8 cellular contexts compared by ENCODE assay signal in the genomic region with DNA sequence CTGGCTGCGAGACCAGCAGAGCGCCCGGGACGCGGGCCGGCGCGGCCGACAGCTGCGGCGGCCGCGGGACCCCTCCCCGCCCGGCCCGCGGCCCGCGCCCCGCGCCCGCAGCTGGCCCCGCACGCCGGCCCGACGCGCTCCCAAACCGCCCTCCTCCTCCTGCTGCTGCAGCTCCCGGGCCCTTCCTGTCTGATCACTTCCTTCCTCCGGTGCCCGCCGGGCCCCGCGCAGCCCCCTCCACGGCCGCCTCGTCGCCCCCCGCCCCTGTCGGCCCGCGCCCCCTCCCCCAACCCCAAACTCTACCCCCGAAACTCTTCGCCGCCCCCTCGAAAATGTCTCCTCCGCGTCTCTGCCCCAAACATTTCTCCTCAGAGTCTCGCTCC. TPM values are rescaled to one million over a fixed set of nuclear protein-coding genes. Genes with fewer than 3 reads are reported as not detected.
A peak's percentile ranks its signal among the peaks of the same experiment; 100 is the strongest.
DNase-seq lines count a peak whose midpoint lies in the region; ATAC-seq and TF ChIP-seq lines count a peak whose summit lies in the region.

No MANE protein-coding gene starts in this region.

- H3K27me3 ChIP-seq in Peyer's patch: no peaks in the 10 kb centered on the region
- no peaks in the 10 kb centered on the region for H3K27me3 ChIP-seq in layer of hippocampus (ENCODE audit: control insufficient read depth, insufficient read depth, low read length)

- H3K36me3 ChIP-seq in Peyer's patch: no peaks in the 10 kb centered on the region

- no peaks in the 10 kb centered on the region for H3K9me3 ChIP-seq in Peyer's patch

- intact Hi-C loops in activated CD4-positive, alpha-beta T cell treated with anti-CD3 and anti-CD28 coated beads for 36 hours (cut with DNase I, micrococcal nuclease): loop anchor here (1.0 to 5.0 kb wide), 9 partner anchors 20 to 632 kb away; a partner anchor contains a TSS

- peaks cover 0 to 34% (median 0%) of the 10 kb centered on the region in 4 donors for H3K4me1 ChIP-seq in Peyer's patch

- peak overlapping the region; percentile 86 for H3K27ac Mint-ChIP-seq in activated CD4-positive, alpha-beta T cell treated with anti-CD3 and anti-CD28 coated beads for 36 hours
- H3K27ac Mint-ChIP-seq in brain: peak overlapping the region; percentile 93 to 98 (median 96)
- peak overlapping the region; percentile 85 for H3K27ac Mint-ChIP-seq in stimulated activated memory B cell treated with anti-CD40 and anti-IgM and Interleukin-4, amounts not matched to agents 10 μg/mL and 1 μg/mL and 100 μg/mL, for 72 hours

- POLR2A ChIA-PET in activated CD4-positive, alpha-beta T cell treated with anti-CD3 and anti-CD28 coated beads for 36 hours (lab: Charles Lee): interaction anchor here (1.0 kb wide), 2 partner anchors 49 to 65 kb away, joined by 4 read pairs; no protein-coding TSS in a partner anchor

- H3K4me1 Mint-ChIP-seq in activated CD4-positive, alpha-beta T cell treated with anti-CD3 and anti-CD28 coated beads for 36 hours: peaks cover 27% of the 10 kb centered on the region
- H3K4me1 Mint-ChIP-seq in brain: peaks cover 52% of the 10 kb centered on the region
- H3K4me1 Mint-ChIP-seq in stimulated activated memory B cell treated with anti-CD40 and anti-IgM and Interleukin-4, amounts not matched to agents 10 μg/mL and 1 μg/mL and 100 μg/mL, for 72 hours: peaks cover 29% of the 10 kb centered on the region

- no peak for TF ChIP-seq CTCF in Peyer's patch (IDR thresholded peaks at IDR 0.05)
- TF ChIP-seq CTCF in brain (conservative IDR thresholded peaks at IDR 0.05): no peak

- H3K4me3 Mint-ChIP-seq in activated CD4-positive, alpha-beta T cell treated with anti-CD3 and anti-CD28 coated beads for 36 hours: peak overlapping the region; percentile 97
- peak overlapping the region; percentile 99 to 100 (median 100) for H3K4me3 Mint-ChIP-seq in brain
- H3K4me3 Mint-ChIP-seq in stimulated activated memory B cell treated with anti-CD40 and anti-IgM and Interleukin-4, amounts not matched to agents 10 μg/mL and 1 μg/mL and 100 μg/mL, for 72 hours: peak overlapping the region; percentile 99

- H3K36me3 Mint-ChIP-seq in activated CD4-positive, alpha-beta T cell treated with anti-CD3 and anti-CD28 coated beads for 36 hours (ENCODE audit: low read depth): no peaks in the 10 kb centered on the region
- no peaks in the 10 kb centered on the region for H3K36me3 Mint-ChIP-seq in brain
- H3K36me3 Mint-ChIP-seq in stimulated activated memory B cell treated with anti-CD40 and anti-IgM and Interleukin-4, amounts not matched to agents 10 μg/mL and 1 μg/mL and 100 μg/mL, for 72 hours: no peaks in the 10 kb centered on the region

- H3K27me3 Mint-ChIP-seq in activated CD4-positive, alpha-beta T cell treated with anti-CD3 and anti-CD28 coated beads for 36 hours: no peaks in the 10 kb centered on the region
- H3K27me3 Mint-ChIP-seq in brain: peaks cover 9% of the 10 kb centered on the region
- H3K27me3 Mint-ChIP-seq in stimulated activated memory B cell treated with anti-CD40 and anti-IgM and Interleukin-4, amounts not matched to agents 10 μg/mL and 1 μg/mL and 100 μg/mL, for 72 hours: no peaks in the 10 kb centered on the region

- CTCF ChIA-PET in activated CD4-positive, alpha-beta T cell treated with anti-CD3 and anti-CD28 coated beads for 36 hours (lab: Charles Lee): interaction anchor here (2.1 to 5.0 kb wide), 2 partner anchors 16 to 68 kb away, joined by 9 to 30 read pairs; no protein-coding TSS in a partner anchor

- no peak for TF ChIP-seq POLR2A in Peyer's patch (IDR thresholded peaks at IDR 0.05)

- peak overlapping the region; percentile 86 to 97 (median 94) for H3K27ac ChIP-seq in Peyer's patch
- peak overlapping the region; percentile 75 for H3K27ac ChIP-seq in layer of hippocampus (ENCODE audit: low read depth, low read length)

- peak; percentile 52 for DNase-seq in activated CD4-positive, alpha-beta T cell treated with anti-CD3 and anti-CD28 coated beads for 36 hours
- DNase-seq in activated CD4-positive, alpha-beta T cell treated with anti-CD3 and anti-CD28 coated beads for 1 hour: no peak
- DNase-seq in Peyer's patch (peak; percentile 24 to 72 (median 62)), OCI-M2 (lab: John Stamatoyannopoulos, UW; ENCODE audit: unreplicated experiment) (no peak), NCI-H1930 (lab: John Stamatoyannopoulos, UW) (no peak)

- no peaks in the 10 kb centered on the region for H3K9me3 Mint-ChIP-seq in activated CD4-positive, alpha-beta T cell treated with anti-CD3 and anti-CD28 coated beads for 36 hours (ENCODE audit: low read depth)
- no peaks in the 10 kb centered on the region for H3K9me3 Mint-ChIP-seq in brain
- no peaks in the 10 kb centered on the region for H3K9me3 Mint-ChIP-seq in stimulated activated memory B cell treated with anti-CD40 and anti-IgM and Interleukin-4, amounts not matched to agents 10 μg/mL and 1 μg/mL and 100 μg/mL, for 72 hours

- ATAC-seq in activated CD4-positive, alpha-beta T cell treated with anti-CD3 and anti-CD28 coated beads for 36 hours: peak; percentile 31
- ATAC-seq in stimulated activated memory B cell treated with anti-CD40 and anti-IgM and Interleukin-4, amounts not matched to agents 10 μg/mL and 1 μg/mL and 100 μg/mL, for 72 hours: peak; percentile 49

- H3K4me3 ChIP-seq in Peyer's patch: peak overlapping the region; percentile 72 to 96 (median 88)

RNA-seq across cellular contexts. Expression of a gene that starts 0.6 kb away (rescaled TPM):
- total RNA-seq in activated CD4-positive, alpha-beta T cell treated with anti-CD3 and anti-CD28 coated beads for 36 hours: 10 to 100 TPM; 13.2 to 13.6 TPM
- 10 to 100 TPM; 38.8 to 92.8 (median 70.4) TPM for total RNA-seq in Peyer's patch
- polyA plus RNA-seq in brain (ENCODE audit: insufficient read depth, low read depth, low replicate concordance): 6.7 TPM

RNA-seq across cellular contexts. Expression of a gene that starts 49.2 kb away (rescaled TPM):
- total RNA-seq in activated CD4-positive, alpha-beta T cell treated with anti-CD3 and anti-CD28 coated beads for 36 hours: not detected
- 10 to 100 TPM in 2 of 4 donors, 1 to 10 TPM in 2; 2.5 to 23.1 (median 11.1) TPM for total RNA-seq in Peyer's patch
- polyA plus RNA-seq in brain (ENCODE audit: insufficient read depth, low read depth, low replicate concordance): 0.14 TPM

Comparison
In these comparisons a context has a peak if more than half of its experiments do, and no peak if none do; other contexts are left out.
1. DNase-seq: peak in activated CD4-positive, alpha-beta T cell treated with anti-CD3 and anti-CD28 coated beads for 36 hours (single experiment) and Peyer's patch (3 of 3); none in activated CD4-positive, alpha-beta T cell treated with anti-CD3 and anti-CD28 coated beads for 1 hour (single experiment), OCI-M2 (single experiment) and NCI-H1930 (0 of 2).
2. Peak in every context shown above with its lines, with median percentiles within 50 percentile points of each other: H3K27ac Mint-ChIP-seq and H3K4me3 Mint-ChIP-seq.